ENCODE assay signal across 25 cellular contexts in genomic region chr13:103100795-103101194, GRCh38. TPM values are rescaled to one million over a fixed set of nuclear protein-coding genes. Genes with fewer than 3 reads are reported as not detected.
DNase-seq lines count a peak whose midpoint lies in the region; ATAC-seq and TF ChIP-seq lines count a peak whose summit lies in the region.
"Had no signal": no experiment of that assay in that cellular context is flagged by ENCODE, and none has a peak within 500 bp of the region (broad histone marks: within the 10 kb centered on the region; RNA-seq: fewer than 3 reads in every experiment).

No MANE protein-coding gene starts in this region.

- no peaks in the 10 kb centered on the region for H4K20me1 ChIP-seq in GM23338 (replicated peaks; ENCODE audit: insufficient read depth)

- H3K27me3 ChIP-seq in GM23338 (ENCODE audit: insufficient read depth) (no peaks in the 10 kb centered on the region), upper lobe of right lung (no peaks in the 10 kb centered on the region)
- H3K27me3 ChIP-seq in CD8-positive, alpha-beta memory T cell (ENCODE audit: insufficient read depth, low read length, poor library complexity, severe bottlenecking) = no peaks in the 10 kb centered on the region

- H3K36me3 ChIP-seq in GM23338 (ENCODE audit: insufficient read depth) (no peaks in the 10 kb centered on the region; the same call in 1 of the 2 replicates), upper lobe of right lung (no peaks in the 10 kb centered on the region)
- no peaks in the 10 kb centered on the region for H3K36me3 ChIP-seq in CD8-positive, alpha-beta memory T cell (ENCODE audit: insufficient read depth, low read length)
- H3K36me3 ChIP-seq: SJSA1 had no signal

- H3K4me1 Mint-ChIP-seq in GM23338 = peaks cover 21% of the 10 kb centered on the region
- H3K4me1 Mint-ChIP-seq in CD8-positive, alpha-beta memory T cell = no peaks in the 10 kb centered on the region
- H3K4me1 Mint-ChIP-seq: CD14-positive monocyte had no signal

- peaks cover 17% of the 10 kb centered on the region for H3K4me1 ChIP-seq in GM23338 (ENCODE audit: insufficient read depth)
- no peaks in the 10 kb centered on the region for H3K4me1 ChIP-seq in upper lobe of right lung
- H3K4me1 ChIP-seq in CD8-positive, alpha-beta memory T cell (ENCODE audit: insufficient read depth, low read length) = no peaks in the 10 kb centered on the region
- H3K4me1 ChIP-seq: SJSA1 had no signal

- TF ChIP-seq CTCF in GM23338 (conservative IDR thresholded peaks at IDR 0.05; ENCODE audit: low read depth in 2 of 2) = no peak
- TF ChIP-seq CTCF in RWPE1 (conservative IDR thresholded peaks at IDR 0.05; ENCODE audit: low read depth) = no peak
- no peak for TF ChIP-seq CTCF in fibroblast of villous mesenchyme (IDR thresholded peaks at IDR 0.05; ENCODE audit: insufficient read depth, low read depth, low read length)
- TF ChIP-seq CTCF in upper lobe of right lung (IDR thresholded peaks at IDR 0.05) = no peak

- H3K27ac ChIP-seq in GM23338 (ENCODE audit: low read depth) (no peak overlapping the region), RWPE1 (no peak overlapping the region), upper lobe of right lung (no peak overlapping the region)
- no peak overlapping the region for H3K27ac ChIP-seq in CD8-positive, alpha-beta memory T cell (ENCODE audit: low read depth, low read length)
- H3K27ac ChIP-seq: SJSA1 had no signal

- CTCF ChIA-PET in RWPE1 (lab: Yijun Ruan, JAX) = no interaction called here
- CTCF ChIA-PET in CD8-positive, alpha-beta memory T cell (lab: Charles Lee) = no interaction called here

- peaks cover 3% of the 10 kb centered on the region for H3K27me3 Mint-ChIP-seq in GM23338 (ENCODE audit: insufficient read depth, low read depth, poor library complexity)
- H3K27me3 Mint-ChIP-seq in CD8-positive, alpha-beta memory T cell = peaks cover 0 to 3% of the 10 kb centered on the region in 2 donors

- H3K79me2 ChIP-seq in GM23338 (replicated peaks; ENCODE audit: insufficient read depth) = no peaks in the 10 kb centered on the region

- intact Hi-C loops in upper lobe of right lung (cut with DNase I) (no loop called here), Right ventricle myocardium superior (cut with DNase I) (no loop called here)

- H3K4me3 ChIP-seq in GM23338 (no peak overlapping the region), fibroblast of villous mesenchyme (ENCODE audit: low read depth, low read length) (no peak overlapping the region), upper lobe of right lung (no peak overlapping the region)
- H3K4me3 ChIP-seq in CD8-positive, alpha-beta memory T cell (ENCODE audit: low read length) = no peak overlapping the region
- H3K4me3 ChIP-seq: SJSA1 had no signal

- no peaks in the 10 kb centered on the region for H3K9me3 ChIP-seq in upper lobe of right lung
- H3K9me3 ChIP-seq in CD8-positive, alpha-beta memory T cell (ENCODE audit: low read length) = no peaks in the 10 kb centered on the region
- H3K9me3 ChIP-seq: SJSA1 had no signal

- DNase-seq in GM23338 (ENCODE audit: low spot score) = no peak
- peak; percentile 7 for DNase-seq in RWPE1 (ENCODE audit: low spot score)
- DNase-seq in fibroblast of villous mesenchyme (ENCODE audit: low read depth) = peak; percentile 39
- peak; percentile 11 for DNase-seq in left kidney (ENCODE audit: low read depth, low spot score)
- DNase-seq in upper lobe of right lung = no peak
- DNase-seq in Right ventricle myocardium superior = no peak
- no peak for DNase-seq in CD8-positive, alpha-beta memory T cell
- DNase-seq: EL; GF-D8; KG1; NCI-H1105 treated with DMSO at 0.1 percent for 48 hours; NCI-H1694; NCI-H2081; NCI-H2171; NCI-H345; NCI-H524; NCI-H774; NK-92 treated with Interleukin-12 subunit alpha and Interleukin-12 subunit beta, amount 100 ng/mL, for 24 hours had no signal

- H3K4me3 Mint-ChIP-seq in GM23338 = no peak overlapping the region
- no peak overlapping the region for H3K4me3 Mint-ChIP-seq in CD8-positive, alpha-beta memory T cell
- H3K4me3 Mint-ChIP-seq: CD14-positive monocyte had no signal

- no peak overlapping the region for H3K4me2 ChIP-seq in GM23338

- H3K27ac Mint-ChIP-seq in GM23338 = no peak overlapping the region
- H3K27ac Mint-ChIP-seq in CD8-positive, alpha-beta memory T cell = peak overlapping the region in 1 of 8 donors; percentile 26
- H3K27ac Mint-ChIP-seq: CD14-positive monocyte had no signal

- ATAC-seq in GM23338 = no peak
- no peak for ATAC-seq in upper lobe of right lung
- no peak for ATAC-seq in Right ventricle myocardium superior (ENCODE audit: poor library complexity)
- no peak for ATAC-seq in GM18861 (IDR thresholded peaks at IDR 0.05; ENCODE audit: unreplicated experiment)
- ATAC-seq: Panc1 had no signal

- H2AFZ ChIP-seq in GM23338 = peak overlapping the region; percentile 75; the same call in 1 of the 2 replicates

- peaks cover 16% of the 10 kb centered on the region for H3K9me3 Mint-ChIP-seq in GM23338
- peaks cover 0 to 3% (median 1%) of the 10 kb centered on the region in 5 donors for H3K9me3 Mint-ChIP-seq in CD8-positive, alpha-beta memory T cell

- peaks cover 2% of the 10 kb centered on the region; the same call in 2 of the 3 replicates for H3K36me3 Mint-ChIP-seq in GM23338 (ENCODE audit: low read depth)
- no peaks in the 10 kb centered on the region for H3K36me3 Mint-ChIP-seq in CD8-positive, alpha-beta memory T cell
- H3K36me3 Mint-ChIP-seq: CD14-positive monocyte had no signal

- H3F3A ChIP-seq in GM23338 (replicated peaks; ENCODE audit: low read depth) = no peaks in the 10 kb centered on the region; the same call in 1 of the 2 replicates

- POLR2A ChIA-PET in RWPE1 (lab: Yijun Ruan, JAX; ENCODE audit: low non-redundant PET) = no interaction called here
- POLR2A ChIA-PET in CD8-positive, alpha-beta memory T cell (lab: Charles Lee) = no interaction called here

- H3K9me2 ChIP-seq in GM23338 (ENCODE audit: insufficient read depth) = no peaks in the 10 kb centered on the region

TF ChIP-seq in GM23338, 12 proteins besides CTCF, POLR2A, EP300 and RAD21:
- TF ChIP-seq ZNF114 (CRISPR knock-in tag; IDR thresholded peaks at IDR 0.05) (no peak), ZNF462 (CRISPR knock-in tag; IDR thresholded peaks at IDR 0.05) (no peak), NANOG (IDR thresholded peaks at IDR 0.05; ENCODE audit: borderline replicate concordance) (no peak)

RNA-seq across cellular contexts. Expression of gene SLC10A2, which starts 34.6 kb away (rescaled TPM):
- not detected in 2 replicates for total RNA-seq in GM23338 (2014; rRNA removed; shearing (Covaris generic))
- not detected in 2 replicates for polyA plus RNA-seq in GM23338 (2016; fragmentation: Nextera tagmentation; extraction: Ambion mirVana)
- total RNA-seq in fibroblast of villous mesenchyme = not detected in 2 replicates
- total RNA-seq in upper lobe of right lung = not detected
- total RNA-seq in Right ventricle myocardium superior = not detected
- not detected for total RNA-seq in CD8-positive, alpha-beta memory T cell
- polyA plus RNA-seq in CD8-positive, alpha-beta memory T cell = not detected
- total RNA-seq: A172, HT-29, SJSA1 had no signal
- polyA plus RNA-seq: AG04450, CD14-positive monocyte had no signal

Comparison
In these comparisons a context has a peak if more than half of its experiments do, and no peak if none do; other contexts are left out.
1. DNase-seq: peak in RWPE1 (single experiment), fibroblast of villous mesenchyme (single experiment) and left kidney (single experiment); none in GM23338 (single experiment), upper lobe of right lung (single experiment), Right ventricle myocardium superior (single experiment) and CD8-positive, alpha-beta memory T cell (0 of 5).